ENCODE assay signal across 22 cellular contexts in genomic region chr2:75676464-75676863, GRCh38.
"Had no signal": no experiment of that assay in that cellular context is flagged by ENCODE, and none has a peak within 500 bp of the region (broad histone marks: within the 10 kb centered on the region; RNA-seq: fewer than 3 reads in every experiment).

No MANE protein-coding gene starts in this region.

- H3K27me3 ChIP-seq: gastroesophageal sphincter, heart left ventricle, hepatocyte, left lung, ovary, testis, tibial artery had no signal

- H3K4me3 ChIP-seq: gastroesophageal sphincter, hepatocyte, left lung, ovary, testis, tibial artery had no signal

- H3K9me3 ChIP-seq: gastroesophageal sphincter, heart left ventricle, left lung, ovary, testis, tibial artery had no signal

- H2AFZ ChIP-seq: hepatocyte had no signal

- DNase-seq: dermis blood vessel endothelial cell; effector memory CD4-positive, alpha-beta T cell; foreskin fibroblast; heart left ventricle; left cardiac atrium; left lung; mesenchymal stem cell; midbrain; naive thymus-derived CD8-positive, alpha-beta T cell; nephron progenitor cell; occipital lobe; ovary; posterior cingulate gyrus; stimulated activated CD4-positive, alpha-beta T cell treated with anti-CD3 and anti-CD28 coated beads, Interleukin-2, amount 100 ng/mL, for 24 hours; stimulated activated CD4-positive, alpha-beta T cell treated with anti-CD3 and anti-CD28 coated beads, Interleukin-4, amount 100 ng/mL, for 24 hours; stimulated activated naive CD8-positive, alpha-beta T cell treated with anti-CD3 and anti-CD28 coated beads, Interleukin-15, Interleukin-2, amounts not matched to agents 100 U/mL and 50 U/mL, for 24 hours; substantia nigra; testis; tibial artery had no signal

- H3K4me1 ChIP-seq: left lung, testis, tibial artery had no signal

- H3K4me2 ChIP-seq: hepatocyte had no signal

- H3K79me2 ChIP-seq: hepatocyte had no signal

- H3K27ac ChIP-seq: coronary artery, gastroesophageal sphincter, heart left ventricle, hepatocyte, left lung, ovary, testis, tibial artery had no signal

- H3K36me3 ChIP-seq: ovary had no signal

- ATAC-seq: gastroesophageal sphincter; stimulated activated naive CD8-positive, alpha-beta T cell treated with anti-CD3 and anti-CD28 coated beads, Interleukin-15, Interleukin-2, amounts not matched to agents 100 U/mL and 50 U/mL, for 24 hours had no signal
